Comparison of ENCODE assay signal across 11 cellular contexts in genomic region chr4:143406523-143406922, GRCh38.
A peak's percentile ranks its signal among the peaks of the same experiment; 100 is the strongest.
DNase-seq lines count a peak whose midpoint lies in the region; ATAC-seq, FAIRE-seq and TF ChIP-seq lines count a peak whose summit lies in the region.
"Had no signal": no experiment of that assay in that cellular context is flagged by ENCODE, and none has a peak within 500 bp of the region (broad histone marks: within the 10 kb centered on the region; RNA-seq: fewer than 3 reads in every experiment).

No MANE protein-coding gene starts in this region.

- peak overlapping the region; percentile 6 for H3K4me2 ChIP-seq in fibroblast of lung (ENCODE audit: extremely low read depth, insufficient read depth, low read length)

- H3K36me3 ChIP-seq in BE2C, result no peaks in the 10 kb centered on the region
- no peaks in the 10 kb centered on the region for H3K36me3 ChIP-seq in fibroblast of lung (ENCODE audit: control insufficient read depth, insufficient read depth, low read length)
- H3K36me3 ChIP-seq in pancreas, result no peaks in the 10 kb centered on the region

- TF ChIP-seq CTCF in BE2C (IDR thresholded peaks at IDR 0.05; ENCODE audit: low read depth, low read length) (no peak), fibroblast of lung (conservative IDR thresholded peaks at IDR 0.05 in 1 of 2, IDR thresholded peaks at IDR 0.05 in 1 of 2; ENCODE audit: low read depth in 1 of 2, low read length in 2 of 2) (no peak), pancreas (IDR thresholded peaks at IDR 0.05) (no peak)

- H3K9me3 ChIP-seq in BE2C (no peaks in the 10 kb centered on the region), fibroblast of lung (ENCODE audit: control insufficient read depth, insufficient read depth, low read depth, low read length) (no peaks in the 10 kb centered on the region), pancreas (no peaks in the 10 kb centered on the region)

- 41 to 46% methylated on average over 3 of the region's 3 CpGs for WGBS in pancreas, 2 donors

- ATAC-seq in pancreas (peak; percentile 56 to 71 (median 66)), HG02571 (IDR thresholded peaks at IDR 0.05; ENCODE audit: unreplicated experiment) (no peak)

- FAIRE-seq in pancreas (lab: Jason Lieb, UNC), result no peak
- FAIRE-seq: H1 had no signal

- H3K9ac ChIP-seq in fibroblast of lung (ENCODE audit: insufficient read depth, low read length), result no peak overlapping the region

- intact Hi-C loops in pancreas (cut with DNase I), result no loop called here

- peak; percentile 14 for DNase-seq in BE2C
- peak; percentile 77 for DNase-seq in RPMI8226
- DNase-seq in fibroblast of lung (ENCODE audit: low read depth in 2 of 2), result peak; percentile 61 to 96
- peak in 4 of 6 donors; percentile 12 to 34 (median 28) for DNase-seq in pancreas
- DNase-seq in NCI-H187 treated with DMSO at 0.1 percent for 48 hours (lab: John Stamatoyannopoulos, UW), result no peak
- no peak for DNase-seq in NCI-H748 (lab: John Stamatoyannopoulos, UW; ENCODE audit: unreplicated experiment)
- no peak for DNase-seq in iPS-NIHi7 (ENCODE audit: extremely low spot score)
- DNase-seq: DND-41 had no signal

- H3K79me2 ChIP-seq in fibroblast of lung (ENCODE audit: control insufficient read depth, insufficient read depth, low read length), result peaks cover 4% of the 10 kb centered on the region

- no peaks in the 10 kb centered on the region for H3K4me1 ChIP-seq in BE2C
- H3K4me1 ChIP-seq in fibroblast of lung (ENCODE audit: control insufficient read depth, extremely low read depth, insufficient read depth, low read length), result peaks cover 14% of the 10 kb centered on the region
- peaks cover 0 to 9% (median 0%) of the 10 kb centered on the region in 3 donors for H3K4me1 ChIP-seq in pancreas

- no peak overlapping the region for H2AFZ ChIP-seq in fibroblast of lung (ENCODE audit: low read length)

- no peaks in the 10 kb centered on the region for H3K27me3 ChIP-seq in BE2C
- H3K27me3 ChIP-seq in fibroblast of lung (ENCODE audit: control insufficient read depth, insufficient read depth, low read length), result no peaks in the 10 kb centered on the region
- H3K27me3 ChIP-seq in pancreas, result no peaks in the 10 kb centered on the region

- H3K27ac ChIP-seq in fibroblast of lung (ENCODE audit: insufficient read depth, low read length) (no peak overlapping the region), pancreas (no peak overlapping the region)
- H3K27ac ChIP-seq: VCaP had no signal

- H4K20me1 ChIP-seq in fibroblast of lung (ENCODE audit: control insufficient read depth, extremely low read depth, insufficient read depth, low read length), result no peaks in the 10 kb centered on the region

- H3K4me3 ChIP-seq in BE2C (ENCODE audit: low read depth, low read length), result no peak overlapping the region
- H3K4me3 ChIP-seq in fibroblast of lung (replicated peaks in 1 of 4; ENCODE audit: control extremely low read depth in 1 of 4, insufficient read depth in 1 of 4, low read depth in 3 of 4, low read length in 4 of 4), result no peak overlapping the region
- no peak overlapping the region for H3K4me3 ChIP-seq in pancreas

Comparison
In these comparisons a context has a peak if more than half of its experiments do, and no peak if none do; other contexts are left out.
1. DNase-seq: peak in BE2C (single experiment), RPMI8226 (single experiment), fibroblast of lung (2 of 2) and pancreas (4 of 6); none in NCI-H187 treated with DMSO at 0.1 percent for 48 hours (single experiment), NCI-H748 (single experiment) and iPS-NIHi7 (single experiment).